In genomic region chr19:55447421-55448174, GRCh38 we compare ENCODE assay signal across 8 cellular contexts. TPM values are rescaled to one million over a fixed set of nuclear protein-coding genes. Genes with fewer than 3 reads are reported as not detected.
DNase-seq lines count a peak whose midpoint lies in the region; ATAC-seq, FAIRE-seq and TF ChIP-seq lines count a peak whose summit lies in the region.

No MANE protein-coding gene starts in this region.

- H3K36me3 Mint-ChIP-seq in immature natural killer cell: peaks cover 0 to 3% (median 0%) of the 10 kb centered on the region in 3 donors

- H3K9me3 ChIP-seq in pancreas: no peaks in the 10 kb centered on the region

- no peak overlapping the region for H3K27ac Mint-ChIP-seq in immature natural killer cell

- 22 to 24% methylated on average over 16 of the region's 16 CpGs for WGBS in pancreas, 2 donors

- no peak for TF ChIP-seq CTCF in pancreas (IDR thresholded peaks at IDR 0.05)

- peaks cover 0 to 4% (median 0%) of the 10 kb centered on the region in 3 donors for H3K4me1 ChIP-seq in pancreas

- peak; percentile 22 for DNase-seq in NCI-H1092 treated with DMSO at 0.1 percent for 48 hours (lab: John Stamatoyannopoulos, UW)
- no peak for DNase-seq in NCI-H1092 (lab: John Stamatoyannopoulos, UW)
- DNase-seq in NCI-H2196 (lab: John Stamatoyannopoulos, UW; ENCODE audit: unreplicated experiment): peak; percentile 71
- peak; percentile 13 for DNase-seq in dermis blood vessel endothelial cell
- DNase-seq in pancreas: peak in 1 of 6 donors; percentile 44
- no peak for DNase-seq in immature natural killer cell

- H3K27me3 ChIP-seq in pancreas: peaks cover 0 to 9% (median 4%) of the 10 kb centered on the region in 4 donors

- H3K4me3 Mint-ChIP-seq in immature natural killer cell: no peak overlapping the region

- ATAC-seq in pancreas (peak in 3 of 4 donors; percentile 28 to 47 (median 43)), HG02763 (IDR thresholded peaks at IDR 0.05; ENCODE audit: unreplicated experiment) (no peak), GM21576 (IDR thresholded peaks at IDR 0.05; ENCODE audit: unreplicated experiment) (no peak)

- peaks cover 0 to 2% (median 0%) of the 10 kb centered on the region in 6 donors for H3K9me3 Mint-ChIP-seq in immature natural killer cell

- intact Hi-C loops in pancreas (cut with DNase I): no loop called here

- no peak overlapping the region for H3K4me3 ChIP-seq in pancreas

- no peak overlapping the region for H3K27ac ChIP-seq in pancreas

- H3K36me3 ChIP-seq in pancreas: no peaks in the 10 kb centered on the region

- H3K4me1 Mint-ChIP-seq in immature natural killer cell: peaks cover 6 to 11% of the 10 kb centered on the region in 2 donors

- FAIRE-seq in pancreas (lab: Jason Lieb, UNC): no peak

- peaks cover 14 to 24% (median 20%) of the 10 kb centered on the region in 3 donors for H3K27me3 Mint-ChIP-seq in immature natural killer cell (ENCODE audit: low read depth in 3 of 3)

RNA-seq across cellular contexts. Expression of gene SHISA7, which starts 4.5 kb away (rescaled TPM):
- total RNA-seq in dermis blood vessel endothelial cell: not detected in 2 replicates
- under 1 TPM in 3 of 6 donors, not detected in 3; 0.05 to 0.16 (median 0.06) TPM for total RNA-seq in pancreas
- under 1 TPM; 0.04 to 0.33 TPM for polyA plus RNA-seq in pancreas
- not detected for polyA plus RNA-seq in immature natural killer cell

RNA-seq across cellular contexts. Expression of gene ISOC2, which starts 13.8 kb away (rescaled TPM):
- total RNA-seq in dermis blood vessel endothelial cell (56.2 and 76.5 TPM in 2 replicates), pancreas (10 to 100 TPM; 13.0 to 23.9 (median 20.9) TPM)
- polyA plus RNA-seq in pancreas (10 to 100 TPM; 38.3 to 43.9 TPM), immature natural killer cell (10 to 100 TPM; 30.4 to 46.0 (median 34.2) TPM)

RNA-seq across cellular contexts. Expression of gene C19orf85, which starts 17.0 kb away (rescaled TPM):
- total RNA-seq in dermis blood vessel endothelial cell: not detected in 2 replicates
- total RNA-seq in pancreas: not detected
- polyA plus RNA-seq in pancreas: not detected
- not detected for polyA plus RNA-seq in immature natural killer cell

RNA-seq across cellular contexts. Expression of gene ZNF628, which starts 28.8 kb away (rescaled TPM):
- 1.4 and 3.3 TPM in 2 replicates for total RNA-seq in dermis blood vessel endothelial cell
- 1 to 10 TPM; 3.4 to 6.2 (median 4.1) TPM for total RNA-seq in pancreas
- polyA plus RNA-seq in pancreas: 1 to 10 TPM; 2.6 to 7.8 TPM
- under 1 TPM; 0.14 to 0.72 (median 0.21) TPM for polyA plus RNA-seq in immature natural killer cell

RNA-seq across cellular contexts. Expression of gene NAT14, which starts 37.4 kb away (rescaled TPM):
- total RNA-seq in dermis blood vessel endothelial cell (8.7 and 14.5 TPM in 2 replicates), pancreas (10 to 100 TPM in 1 of 6 donors, 1 to 10 TPM in 5; 5.8 to 10.1 (median 7.5) TPM)
- polyA plus RNA-seq in pancreas (10 to 100 TPM; 27.9 to 32.4 TPM), immature natural killer cell (1 to 10 TPM in 2 of 3 donors, not detected in 1; 2.7 to 4.8 TPM)

Comparison
In these comparisons a context has a peak if more than half of its experiments do, and no peak if none do; other contexts are left out.
1. DNase-seq: peak in NCI-H1092 treated with DMSO at 0.1 percent for 48 hours (single experiment), NCI-H2196 (single experiment) and dermis blood vessel endothelial cell (single experiment); none in NCI-H1092 (single experiment) and immature natural killer cell (0 of 3).
2. ATAC-seq: peak in pancreas (3 of 4); none in HG02763 (single experiment) and GM21576 (single experiment).